In the genomic region with DNA sequence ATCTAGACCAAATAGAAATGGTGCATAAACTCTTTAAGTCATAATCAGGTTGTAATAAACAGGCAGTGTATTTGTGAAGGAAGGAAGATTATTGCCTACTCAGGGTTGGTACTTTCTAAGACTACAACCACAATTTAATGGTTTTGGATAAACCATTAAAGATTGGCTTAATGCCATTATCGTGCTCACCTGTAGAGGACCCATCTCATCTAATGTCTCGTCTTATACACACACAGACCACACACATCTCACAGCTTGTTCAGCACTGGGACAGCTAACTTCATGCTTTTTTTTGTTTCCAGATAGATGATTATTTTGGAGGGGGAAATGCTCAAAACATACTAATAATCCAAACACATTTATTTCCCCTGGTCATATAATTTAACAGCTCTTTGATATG, we compare ENCODE assay signal across 16 cellular contexts.
DNase-seq lines count a peak whose midpoint lies in the region; ATAC-seq, FAIRE-seq and TF ChIP-seq lines count a peak whose summit lies in the region.
"Had no signal": no experiment of that assay in that cellular context is flagged by ENCODE, and none has a peak within 500 bp of the region (broad histone marks: within the 10 kb centered on the region; RNA-seq: fewer than 3 reads in every experiment).

No MANE protein-coding gene starts in this region.

- H3K4me3 ChIP-seq in Karpas-422 (ENCODE audit: low read length) (no peak overlapping the region), foreskin fibroblast (ENCODE audit: low read depth in 1 of 2, low read length in 2 of 2) (no peak overlapping the region)
- H3K4me3 ChIP-seq: A549 had no signal

- TF ChIP-seq CTCF in foreskin fibroblast (IDR thresholded peaks at IDR 0.05; ENCODE audit: low read depth, low read length), result no peak

- no peaks in the 10 kb centered on the region for H3K27me3 ChIP-seq in Karpas-422 (ENCODE audit: low read length)

- no peak overlapping the region for H3K9ac ChIP-seq in Karpas-422 (ENCODE audit: low read length)

- no peak overlapping the region for H3K27ac Mint-ChIP-seq in activated CD4-positive, alpha-beta T cell treated with anti-CD3 and anti-CD28 coated beads, Interleukin-2, amount 10 ng/mL, durations not matched to agents 24 days and 14 days
- no peak overlapping the region for H3K27ac Mint-ChIP-seq in stimulated activated effector memory CD8-positive, alpha-beta T cell treated with anti-CD3 and anti-CD28 coated beads, Interleukin-12 subunit alpha, Interleukin-12 subunit beta, amount 100 ng/mL, for 72 hours

- H3K4me3 Mint-ChIP-seq in activated CD4-positive, alpha-beta T cell treated with anti-CD3 and anti-CD28 coated beads, Interleukin-2, amount 10 ng/mL, durations not matched to agents 24 days and 14 days, result no peak overlapping the region
- H3K4me3 Mint-ChIP-seq in stimulated activated effector memory CD8-positive, alpha-beta T cell treated with anti-CD3 and anti-CD28 coated beads, Interleukin-12 subunit alpha, Interleukin-12 subunit beta, amount 100 ng/mL, for 72 hours, result no peak overlapping the region

- H3K79me2 ChIP-seq in Karpas-422 (ENCODE audit: low read length), result no peaks in the 10 kb centered on the region

- DNase-seq in activated CD4-positive, alpha-beta T cell treated with anti-CD3 and anti-CD28 coated beads, Interleukin-2, amount 10 ng/mL, durations not matched to agents 24 days and 14 days, result peak; percentile 6
- no peak for DNase-seq in activated CD4-positive, alpha-beta T cell treated with anti-CD3 and anti-CD28 coated beads for 48 hours
- DNase-seq in Karpas-422, result peak; percentile 72
- DNase-seq in RPMI8226, result peak; percentile 35
- no peak for DNase-seq in stimulated activated effector memory CD8-positive, alpha-beta T cell treated with anti-CD3 and anti-CD28 coated beads, Interleukin-12 subunit alpha, Interleukin-12 subunit beta, amount 100 ng/mL, for 72 hours (ENCODE audit: low spot score in 2 of 2)
- DNase-seq in urothelium cell line (ENCODE audit: low spot score), result no peak
- no peak for DNase-seq in foreskin fibroblast
- no peak for DNase-seq in NCI-H2196 (lab: John Stamatoyannopoulos, UW; ENCODE audit: unreplicated experiment)
- DNase-seq: NCI-H1417 treated with DMSO at 0.1 percent for 48 hours, NCI-H2029 treated with DMSO at 0.1 percent for 48 hours, NCI-H226, NCI-H526 treated with DMSO at 0.1 percent for 48 hours, OCI-M1 had no signal

- no peaks in the 10 kb centered on the region for H4K20me1 ChIP-seq in Karpas-422 (ENCODE audit: insufficient read depth, low read depth, low read length)

- peaks cover 70% of the 10 kb centered on the region for H3K4me1 ChIP-seq in Karpas-422 (ENCODE audit: low read length)

- intact Hi-C loops in activated CD4-positive, alpha-beta T cell treated with anti-CD3 and anti-CD28 coated beads, Interleukin-2, amount 10 ng/mL, durations not matched to agents 24 days and 14 days (cut with micrococcal nuclease), result loop anchor here (5.0 to 10.0 kb wide), 2 partner anchors 174 to 297 kb away; partner anchors contain the start of gene SLC12A2

- no peaks in the 10 kb centered on the region for H3K36me3 ChIP-seq in Karpas-422 (ENCODE audit: insufficient read depth, low read length)

- no peaks in the 10 kb centered on the region for H3K36me3 Mint-ChIP-seq in activated CD4-positive, alpha-beta T cell treated with anti-CD3 and anti-CD28 coated beads, Interleukin-2, amount 10 ng/mL, durations not matched to agents 24 days and 14 days (ENCODE audit: low read depth)
- no peaks in the 10 kb centered on the region for H3K36me3 Mint-ChIP-seq in stimulated activated effector memory CD8-positive, alpha-beta T cell treated with anti-CD3 and anti-CD28 coated beads, Interleukin-12 subunit alpha, Interleukin-12 subunit beta, amount 100 ng/mL, for 72 hours

- peaks cover 9% of the 10 kb centered on the region for H3K27me3 Mint-ChIP-seq in activated CD4-positive, alpha-beta T cell treated with anti-CD3 and anti-CD28 coated beads, Interleukin-2, amount 10 ng/mL, durations not matched to agents 24 days and 14 days

- ATAC-seq in stimulated activated effector memory CD8-positive, alpha-beta T cell treated with anti-CD3 and anti-CD28 coated beads, Interleukin-12 subunit alpha, Interleukin-12 subunit beta, amount 100 ng/mL, for 72 hours, result peak; percentile 39
- ATAC-seq: A549 had no signal

- peaks cover 5% of the 10 kb centered on the region for H3K4me1 Mint-ChIP-seq in activated CD4-positive, alpha-beta T cell treated with anti-CD3 and anti-CD28 coated beads, Interleukin-2, amount 10 ng/mL, durations not matched to agents 24 days and 14 days
- peaks cover 14% of the 10 kb centered on the region for H3K4me1 Mint-ChIP-seq in stimulated activated effector memory CD8-positive, alpha-beta T cell treated with anti-CD3 and anti-CD28 coated beads, Interleukin-12 subunit alpha, Interleukin-12 subunit beta, amount 100 ng/mL, for 72 hours

- peak overlapping the region; percentile 1; the same call in 1 of the 2 replicates for H2AFZ ChIP-seq in Karpas-422 (ENCODE audit: low read length)

- no peaks in the 10 kb centered on the region for H3K9me2 ChIP-seq in Karpas-422 (replicated peaks; ENCODE audit: insufficient read depth, low read length)

- H3K9me3 Mint-ChIP-seq in activated CD4-positive, alpha-beta T cell treated with anti-CD3 and anti-CD28 coated beads, Interleukin-2, amount 10 ng/mL, durations not matched to agents 24 days and 14 days, result no peaks in the 10 kb centered on the region
- no peaks in the 10 kb centered on the region for H3K9me3 Mint-ChIP-seq in stimulated activated effector memory CD8-positive, alpha-beta T cell treated with anti-CD3 and anti-CD28 coated beads, Interleukin-12 subunit alpha, Interleukin-12 subunit beta, amount 100 ng/mL, for 72 hours

- FAIRE-seq in urothelium cell line (lab: Jason Lieb, UNC), result no peak
- FAIRE-seq: A549, H1 had no signal

- H3K27ac ChIP-seq in Karpas-422 (ENCODE audit: low read length), result peak overlapping the region; percentile 65
- H3K27ac ChIP-seq: A549, C4-2B had no signal

- H3K4me2 ChIP-seq in Karpas-422 (ENCODE audit: low read depth, low read length, poor library complexity, severe bottlenecking), result peak overlapping the region; percentile 60
- H3K4me2 ChIP-seq: A549 had no signal

- no peaks in the 10 kb centered on the region for H3K9me3 ChIP-seq in Karpas-422 (ENCODE audit: low read length)
- H3K9me3 ChIP-seq: A549 had no signal

Comparison
In these comparisons a context has a peak if more than half of its experiments do, and no peak if none do; other contexts are left out.
1. DNase-seq: peak in activated CD4-positive, alpha-beta T cell treated with anti-CD3 and anti-CD28 coated beads, Interleukin-2, amount 10 ng/mL, durations not matched to agents 24 days and 14 days (single experiment), Karpas-422 (single experiment) and RPMI8226 (single experiment); none in activated CD4-positive, alpha-beta T cell treated with anti-CD3 and anti-CD28 coated beads for 48 hours (single experiment), stimulated activated effector memory CD8-positive, alpha-beta T cell treated with anti-CD3 and anti-CD28 coated beads, Interleukin-12 subunit alpha, Interleukin-12 subunit beta, amount 100 ng/mL, for 72 hours (0 of 2), urothelium cell line (single experiment), foreskin fibroblast (0 of 2) and NCI-H2196 (single experiment).